23 cellular contexts compared by ENCODE assay signal in the genomic region with DNA sequence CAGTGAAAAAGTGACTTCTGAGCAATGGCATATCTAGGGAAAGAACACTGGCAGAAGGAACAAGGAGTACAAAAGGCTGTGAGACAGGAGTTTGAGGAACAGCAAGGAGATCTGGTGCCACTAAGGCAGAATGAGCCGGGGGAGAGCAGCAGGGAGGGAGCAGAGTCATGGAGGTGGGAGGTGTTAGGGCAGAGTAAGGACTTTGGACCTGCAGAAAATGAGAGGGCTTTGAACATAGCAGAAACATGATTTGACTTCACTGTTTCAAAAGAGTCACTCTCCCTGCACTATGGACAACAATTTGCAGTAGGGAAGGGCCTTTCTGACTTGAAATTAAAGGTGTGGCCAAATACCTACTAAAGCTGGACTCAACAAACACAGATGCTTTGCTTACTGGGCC.
DNase-seq lines count a peak whose midpoint lies in the region; ATAC-seq and TF ChIP-seq lines count a peak whose summit lies in the region.
"Had no signal": no experiment of that assay in that cellular context is flagged by ENCODE, and none has a peak within 500 bp of the region (broad histone marks: within the 10 kb centered on the region; RNA-seq: fewer than 3 reads in every experiment).

No MANE protein-coding gene starts in this region.

- H3K4me2 ChIP-seq in neuronal stem cell (ENCODE audit: insufficient read depth, low read length, poor library complexity, severe bottlenecking), result no peak overlapping the region
- H3K4me2 ChIP-seq: GM23338 had no signal

- no peak overlapping the region for H4K91ac ChIP-seq in neuronal stem cell (ENCODE audit: low read depth, low read length, poor library complexity)

- no peak overlapping the region for H3K23ac ChIP-seq in neuronal stem cell (ENCODE audit: low read depth, low read length, poor library complexity)

- no peak overlapping the region for H3K4ac ChIP-seq in neuronal stem cell (ENCODE audit: low read length)

- H3K9me3 ChIP-seq in left ventricle myocardium inferior (replicated peaks), result no peaks in the 10 kb centered on the region
- no peaks in the 10 kb centered on the region for H3K9me3 ChIP-seq in neuronal stem cell (replicated peaks in 1 of 2; ENCODE audit: control insufficient read depth in 2 of 2, insufficient read depth in 1 of 2, low read depth in 1 of 2, low read length in 2 of 2)
- H3K9me3 ChIP-seq: lower lobe of right lung, ovary, thoracic aorta had no signal

- H3K27me3 ChIP-seq in left ventricle myocardium inferior (ENCODE audit: low read depth), result no peaks in the 10 kb centered on the region
- H3K27me3 ChIP-seq in neuronal stem cell (ENCODE audit: control insufficient read depth in 3 of 3, insufficient read depth in 3 of 3, low read depth in 1 of 3, low read length in 3 of 3), result no peaks in the 10 kb centered on the region
- H3K27me3 ChIP-seq: ovary had no signal

- H3K18ac ChIP-seq in neuronal stem cell (ENCODE audit: low read length), result no peak overlapping the region

- WGBS in neuronal stem cell (ENCODE audit: extremely low coverage in 2 of 2, insufficient read length in 2 of 2, insufficient replicate concordance in 1 of 2), 2 donors, result no CpG with 5 or more reads among the region's 1 CpG

- H2BK5ac ChIP-seq in neuronal stem cell (ENCODE audit: low read length), result no peak overlapping the region

- DNase-seq in HT-29 (ENCODE audit: low spot score) (peak; percentile 70), SW480 (ENCODE audit: low spot score) (peak; percentile 33), left ventricle myocardium inferior (no peak), neuronal stem cell (ENCODE audit: low spot score) (no peak), retina (no peak), NCI-H82 (lab: John Stamatoyannopoulos, UW) (no peak), OCI-M2 (lab: John Stamatoyannopoulos, UW; ENCODE audit: unreplicated experiment) (no peak)
- DNase-seq: activated CD4-positive, alpha-beta T cell treated with anti-CD3 and anti-CD28 coated beads, Interleukin-2, amount 10 ng/mL, durations not matched to agents 24 days and 14 days; activated CD8-positive, alpha-beta memory T cell treated with anti-CD3 and anti-CD28 coated beads, Interleukin-2, amount 10 ng/mL, durations not matched to agents 7 days and 5 days; CD4-positive, alpha-beta memory T cell; cortex of kidney; immature natural killer cell; KBM-7; lower lobe of right lung; NCI-H2029; NCI-H446 treated with DMSO at 0.1 percent for 48 hours; ovary; SHP77 treated with DMSO at 0.1 percent for 48 hours; stimulated activated CD4-positive, alpha-beta T cell treated with anti-CD3 and anti-CD28 coated beads, Interleukin-1b, Interleukin-23, amount 100 ng/mL, for 48 hours had no signal

- no peak for TF ChIP-seq CTCF in left ventricle myocardium inferior (IDR thresholded peaks at IDR 0.05; ENCODE audit: borderline replicate concordance)

- no peak overlapping the region for H2BK12ac ChIP-seq in neuronal stem cell (ENCODE audit: low read length)

- H3K4me1 ChIP-seq in left ventricle myocardium inferior, result peaks cover 15% of the 10 kb centered on the region
- H3K4me1 ChIP-seq in neuronal stem cell (ENCODE audit: control insufficient read depth in 2 of 2, insufficient read depth in 1 of 2, low read depth in 1 of 2, low read length in 2 of 2), result peaks cover 0 to 10% of the 10 kb centered on the region in 2 donors
- H3K4me1 ChIP-seq: lower lobe of right lung had no signal

- H3K9ac ChIP-seq in neuronal stem cell (ENCODE audit: low read depth, low read length, poor library complexity), result no peak overlapping the region

- no peak overlapping the region for H2BK120ac ChIP-seq in neuronal stem cell (ENCODE audit: low read depth, low read length)

- H2AFZ ChIP-seq in neuronal stem cell (ENCODE audit: low read length), result no peak overlapping the region
- H2AFZ ChIP-seq: GM23338 had no signal

- H2BK15ac ChIP-seq in neuronal stem cell (ENCODE audit: low read length), result no peak overlapping the region

- intact Hi-C loops in left ventricle myocardium inferior (cut with micrococcal nuclease), result loop anchor here (5.0 kb wide), 1 partner anchor 591 kb away; no protein-coding TSS in a partner anchor

- H4K8ac ChIP-seq in neuronal stem cell (ENCODE audit: low read depth, low read length), result no peak overlapping the region

- H3K36me3 ChIP-seq in left ventricle myocardium inferior (no peaks in the 10 kb centered on the region), neuronal stem cell (replicated peaks in 1 of 2; ENCODE audit: control insufficient read depth in 2 of 2, insufficient read depth in 2 of 2, low read length in 2 of 2) (no peaks in the 10 kb centered on the region)
- H3K36me3 ChIP-seq: lower lobe of right lung, ovary, thoracic aorta had no signal

- peak overlapping the region; percentile 51 for H3K27ac ChIP-seq in left ventricle myocardium inferior (replicated peaks)
- H3K27ac ChIP-seq in neuronal stem cell (replicated peaks; ENCODE audit: low read length), result peak overlapping the region; percentile 30
- H3K27ac ChIP-seq: lower lobe of right lung, ovary had no signal

- no peak overlapping the region for H3K14ac ChIP-seq in neuronal stem cell (ENCODE audit: low read length)

- H2AK5ac ChIP-seq in neuronal stem cell (ENCODE audit: low read depth, low read length), result no peak overlapping the region

- H3K79me1 ChIP-seq in neuronal stem cell (ENCODE audit: low read depth, low read length), result no peaks in the 10 kb centered on the region

- no peak for ATAC-seq in GM21576 (IDR thresholded peaks at IDR 0.05; ENCODE audit: unreplicated experiment)
- ATAC-seq: activated CD8-positive, alpha-beta memory T cell treated with anti-CD3 and anti-CD28 coated beads, Interleukin-2, amount 10 ng/mL, durations not matched to agents 7 days and 5 days; lower lobe of right lung; stimulated activated memory B cell treated with anti-CD40 and anti-IgM and Interleukin-4, amounts not matched to agents 10 μg/mL and 1 μg/mL and 100 μg/mL, for 72 hours had no signal

- H3K4me3 ChIP-seq in left ventricle myocardium inferior (no peak overlapping the region), neuronal stem cell (ENCODE audit: low read length in 2 of 2) (no peak overlapping the region)
- H3K4me3 ChIP-seq: GM23338, lower lobe of right lung, ovary, thoracic aorta had no signal

Comparison
In these comparisons a context has a peak if more than half of its experiments do, and no peak if none do; other contexts are left out.
1. DNase-seq: peak in HT-29 (single experiment) and SW480 (single experiment); none in left ventricle myocardium inferior (single experiment), neuronal stem cell (single experiment), retina (single experiment), NCI-H82 (single experiment) and OCI-M2 (single experiment).